Comparison of ENCODE assay signal across 1 cellular context in the genomic region with DNA sequence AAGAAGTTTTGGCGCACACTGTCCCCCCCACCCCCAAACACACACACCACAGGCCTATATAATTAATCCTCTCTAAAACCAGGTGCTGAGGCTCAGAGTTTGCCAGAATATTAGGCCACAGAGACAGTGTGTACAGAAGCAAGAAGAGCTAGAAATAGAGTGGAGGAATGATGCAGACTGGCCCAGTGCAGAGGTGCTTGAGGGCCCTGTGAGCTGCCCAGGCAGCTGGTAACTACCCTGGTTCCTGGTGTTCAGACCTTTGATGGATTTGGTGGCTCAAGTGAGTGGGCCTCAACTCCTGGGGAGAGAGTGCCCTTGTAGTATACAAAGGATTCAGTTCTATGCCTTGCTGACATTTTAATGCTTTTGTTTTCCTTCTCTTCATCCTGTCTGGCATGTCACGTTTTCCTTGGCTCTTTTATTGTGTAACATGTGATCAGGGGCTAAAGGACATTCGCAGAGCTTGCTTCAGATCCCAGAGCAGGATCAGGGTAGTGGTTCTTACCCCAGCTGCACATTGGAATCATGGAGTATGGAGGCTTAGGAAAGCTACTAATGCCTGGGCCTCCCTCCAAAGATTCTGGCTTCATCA.
TF ChIP-seq lines count a peak whose summit lies in the region.

No MANE protein-coding gene starts in this region.

TF ChIP-seq in GM23338, 12 proteins besides CTCF, POLR2A, EP300 and RAD21:
- TF ChIP-seq, protein P1, sequence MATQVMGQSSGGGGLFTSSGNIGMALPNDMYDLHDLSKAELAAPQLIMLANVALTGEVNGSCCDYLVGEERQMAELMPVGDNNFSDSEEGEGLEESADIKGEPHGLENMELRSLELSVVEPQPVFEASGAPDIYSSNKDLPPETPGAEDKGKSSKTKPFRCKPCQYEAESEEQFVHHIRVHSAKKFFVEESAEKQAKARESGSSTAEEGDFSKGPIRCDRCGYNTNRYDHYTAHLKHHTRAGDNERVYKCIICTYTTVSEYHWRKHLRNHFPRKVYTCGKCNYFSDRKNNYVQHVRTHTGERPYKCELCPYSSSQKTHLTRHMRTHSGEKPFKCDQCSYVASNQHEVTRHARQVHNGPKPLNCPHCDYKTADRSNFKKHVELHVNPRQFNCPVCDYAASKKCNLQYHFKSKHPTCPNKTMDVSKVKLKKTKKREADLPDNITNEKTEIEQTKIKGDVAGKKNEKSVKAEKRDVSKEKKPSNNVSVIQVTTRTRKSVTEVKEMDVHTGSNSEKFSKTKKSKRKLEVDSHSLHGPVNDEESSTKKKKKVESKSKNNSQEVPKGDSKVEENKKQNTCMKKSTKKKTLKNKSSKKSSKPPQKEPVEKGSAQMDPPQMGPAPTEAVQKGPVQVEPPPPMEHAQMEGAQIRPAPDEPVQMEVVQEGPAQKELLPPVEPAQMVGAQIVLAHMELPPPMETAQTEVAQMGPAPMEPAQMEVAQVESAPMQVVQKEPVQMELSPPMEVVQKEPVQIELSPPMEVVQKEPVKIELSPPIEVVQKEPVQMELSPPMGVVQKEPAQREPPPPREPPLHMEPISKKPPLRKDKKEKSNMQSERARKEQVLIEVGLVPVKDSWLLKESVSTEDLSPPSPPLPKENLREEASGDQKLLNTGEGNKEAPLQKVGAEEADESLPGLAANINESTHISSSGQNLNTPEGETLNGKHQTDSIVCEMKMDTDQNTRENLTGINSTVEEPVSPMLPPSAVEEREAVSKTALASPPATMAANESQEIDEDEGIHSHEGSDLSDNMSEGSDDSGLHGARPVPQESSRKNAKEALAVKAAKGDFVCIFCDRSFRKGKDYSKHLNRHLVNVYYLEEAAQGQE (IDR thresholded peaks at IDR 0.05; ENCODE audit: unreplicated experiment): no peak
- no peak for TF ChIP-seq EZH2phosphoT487 (IDR thresholded peaks at IDR 0.05; ENCODE audit: unreplicated experiment)
- no peak for TF ChIP-seq NANOG (IDR thresholded peaks at IDR 0.05; ENCODE audit: borderline replicate concordance)
- TF ChIP-seq, protein P2, sequence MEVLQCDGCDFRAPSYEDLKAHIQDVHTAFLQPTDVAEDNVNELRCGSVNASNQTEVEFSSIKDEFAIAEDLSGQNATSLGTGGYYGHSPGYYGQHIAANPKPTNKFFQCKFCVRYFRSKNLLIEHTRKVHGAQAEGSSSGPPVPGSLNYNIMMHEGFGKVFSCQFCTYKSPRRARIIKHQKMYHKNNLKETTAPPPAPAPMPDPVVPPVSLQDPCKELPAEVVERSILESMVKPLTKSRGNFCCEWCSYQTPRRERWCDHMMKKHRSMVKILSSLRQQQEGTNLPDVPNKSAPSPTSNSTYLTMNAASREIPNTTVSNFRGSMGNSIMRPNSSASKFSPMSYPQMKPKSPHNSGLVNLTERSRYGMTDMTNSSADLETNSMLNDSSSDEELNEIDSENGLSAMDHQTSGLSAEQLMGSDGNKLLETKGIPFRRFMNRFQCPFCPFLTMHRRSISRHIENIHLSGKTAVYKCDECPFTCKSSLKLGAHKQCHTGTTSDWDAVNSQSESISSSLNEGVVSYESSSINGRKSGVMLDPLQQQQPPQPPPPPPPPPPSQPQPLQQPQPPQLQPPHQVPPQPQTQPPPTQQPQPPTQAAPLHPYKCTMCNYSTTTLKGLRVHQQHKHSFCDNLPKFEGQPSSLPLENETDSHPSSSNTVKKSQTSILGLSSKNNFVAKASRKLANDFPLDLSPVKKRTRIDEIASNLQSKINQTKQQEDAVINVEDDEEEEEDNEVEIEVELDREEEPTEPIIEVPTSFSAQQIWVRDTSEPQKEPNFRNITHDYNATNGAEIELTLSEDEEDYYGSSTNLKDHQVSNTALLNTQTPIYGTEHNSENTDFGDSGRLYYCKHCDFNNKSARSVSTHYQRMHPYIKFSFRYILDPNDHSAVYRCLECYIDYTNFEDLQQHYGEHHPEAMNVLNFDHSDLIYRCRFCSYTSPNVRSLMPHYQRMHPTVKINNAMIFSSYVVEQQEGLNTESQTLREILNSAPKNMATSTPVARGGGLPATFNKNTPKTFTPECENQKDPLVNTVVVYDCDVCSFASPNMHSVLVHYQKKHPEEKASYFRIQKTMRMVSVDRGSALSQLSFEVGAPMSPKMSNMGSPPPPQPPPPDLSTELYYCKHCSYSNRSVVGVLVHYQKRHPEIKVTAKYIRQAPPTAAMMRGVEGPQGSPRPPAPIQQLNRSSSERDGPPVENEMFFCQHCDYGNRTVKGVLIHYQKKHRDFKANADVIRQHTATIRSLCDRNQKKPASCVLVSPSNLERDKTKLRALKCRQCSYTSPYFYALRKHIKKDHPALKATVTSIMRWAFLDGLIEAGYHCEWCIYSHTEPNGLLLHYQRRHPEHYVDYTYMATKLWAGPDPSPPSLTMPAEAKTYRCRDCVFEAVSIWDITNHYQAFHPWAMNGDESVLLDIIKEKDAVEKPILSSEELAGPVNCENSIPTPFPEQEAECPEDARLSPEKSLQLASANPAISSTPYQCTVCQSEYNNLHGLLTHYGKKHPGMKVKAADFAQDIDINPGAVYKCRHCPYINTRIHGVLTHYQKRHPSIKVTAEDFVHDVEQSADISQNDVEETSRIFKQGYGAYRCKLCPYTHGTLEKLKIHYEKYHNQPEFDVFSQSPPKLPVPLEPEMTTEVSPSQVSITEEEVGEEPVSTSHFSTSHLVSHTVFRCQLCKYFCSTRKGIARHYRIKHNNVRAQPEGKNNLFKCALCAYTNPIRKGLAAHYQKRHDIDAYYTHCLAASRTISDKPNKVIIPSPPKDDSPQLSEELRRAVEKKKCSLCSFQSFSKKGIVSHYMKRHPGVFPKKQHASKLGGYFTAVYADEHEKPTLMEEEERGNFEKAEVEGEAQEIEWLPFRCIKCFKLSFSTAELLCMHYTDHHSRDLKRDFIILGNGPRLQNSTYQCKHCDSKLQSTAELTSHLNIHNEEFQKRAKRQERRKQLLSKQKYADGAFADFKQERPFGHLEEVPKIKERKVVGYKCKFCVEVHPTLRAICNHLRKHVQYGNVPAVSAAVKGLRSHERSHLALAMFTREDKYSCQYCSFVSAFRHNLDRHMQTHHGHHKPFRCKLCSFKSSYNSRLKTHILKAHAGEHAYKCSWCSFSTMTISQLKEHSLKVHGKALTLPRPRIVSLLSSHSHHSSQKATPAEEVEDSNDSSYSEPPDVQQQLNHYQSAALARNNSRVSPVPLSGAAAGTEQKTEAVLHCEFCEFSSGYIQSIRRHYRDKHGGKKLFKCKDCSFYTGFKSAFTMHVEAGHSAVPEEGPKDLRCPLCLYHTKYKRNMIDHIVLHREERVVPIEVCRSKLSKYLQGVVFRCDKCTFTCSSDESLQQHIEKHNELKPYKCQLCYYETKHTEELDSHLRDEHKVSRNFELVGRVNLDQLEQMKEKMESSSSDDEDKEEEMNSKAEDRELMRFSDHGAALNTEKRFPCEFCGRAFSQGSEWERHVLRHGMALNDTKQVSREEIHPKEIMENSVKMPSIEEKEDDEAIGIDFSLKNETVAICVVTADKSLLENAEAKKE (CRISPR knock-in tag; IDR thresholded peaks at IDR 0.05): no peak
- no peak for TF ChIP-seq ZNF114 (CRISPR knock-in tag; IDR thresholded peaks at IDR 0.05)
- TF ChIP-seq CREB1 (CRISPR knock-in tag; IDR thresholded peaks at IDR 0.05; ENCODE audit: low read depth): no peak
- no peak for TF ChIP-seq POLR2AphosphoS5 (IDR thresholded peaks at IDR 0.05; ENCODE audit: low read depth)
- no peak for TF ChIP-seq STAT1 (IDR thresholded peaks at IDR 0.05; ENCODE audit: unreplicated experiment)
- no peak for TF ChIP-seq ZNF331 (CRISPR knock-in tag; IDR thresholded peaks at IDR 0.05; ENCODE audit: low read depth)
- no peak for TF ChIP-seq EZH2 (IDR thresholded peaks at IDR 0.05; ENCODE audit: low read depth, unreplicated experiment)
- TF ChIP-seq JUNB (IDR thresholded peaks at IDR 0.05; ENCODE audit: unreplicated experiment): no peak
- TF ChIP-seq, protein P3, sequence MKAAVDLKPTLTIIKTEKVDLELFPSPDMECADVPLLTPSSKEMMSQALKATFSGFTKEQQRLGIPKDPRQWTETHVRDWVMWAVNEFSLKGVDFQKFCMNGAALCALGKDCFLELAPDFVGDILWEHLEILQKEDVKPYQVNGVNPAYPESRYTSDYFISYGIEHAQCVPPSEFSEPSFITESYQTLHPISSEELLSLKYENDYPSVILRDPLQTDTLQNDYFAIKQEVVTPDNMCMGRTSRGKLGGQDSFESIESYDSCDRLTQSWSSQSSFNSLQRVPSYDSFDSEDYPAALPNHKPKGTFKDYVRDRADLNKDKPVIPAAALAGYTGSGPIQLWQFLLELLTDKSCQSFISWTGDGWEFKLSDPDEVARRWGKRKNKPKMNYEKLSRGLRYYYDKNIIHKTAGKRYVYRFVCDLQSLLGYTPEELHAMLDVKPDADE (IDR thresholded peaks at IDR 0.05): no peak
TF ChIP-seq in GM23338: peak in this region for 0.
